ENCODE assay signal across 16 cellular contexts in genomic region chr15:26697913-26698312, GRCh38.
"Had no signal": no experiment of that assay in that cellular context is flagged by ENCODE, and none has a peak within 500 bp of the region (broad histone marks: within the 10 kb centered on the region; RNA-seq: fewer than 3 reads in every experiment).

No MANE protein-coding gene starts in this region.

- H3K27ac ChIP-seq: esophagus squamous epithelium, parathyroid adenoma, sigmoid colon, thoracic aorta, upper lobe of left lung, VCaP had no signal

- H3K4me3 ChIP-seq: esophagus squamous epithelium, sigmoid colon, thoracic aorta, upper lobe of left lung had no signal

- H3K9me3 ChIP-seq: esophagus squamous epithelium, thoracic aorta had no signal

- H3K4me1 ChIP-seq: esophagus squamous epithelium, parathyroid adenoma, sigmoid colon, upper lobe of left lung had no signal

- ATAC-seq: effector memory CD8-positive, alpha-beta T cell; left ventricle myocardium superior; stimulated activated naive B cell treated with anti-CD40 and anti-IgM and Interleukin-4, amounts not matched to agents 10 μg/mL and 1 μg/mL and 100 μg/mL, for 72 hours had no signal

- H3K36me3 ChIP-seq: esophagus squamous epithelium, sigmoid colon, thoracic aorta, upper lobe of left lung had no signal

- H3K27me3 ChIP-seq: esophagus squamous epithelium, sigmoid colon, upper lobe of left lung had no signal

- DNase-seq: activated CD4-positive, alpha-beta T cell treated with anti-CD3 and anti-CD28 coated beads, Interleukin-2, amount 50 U/mL, for 1 hour; activated CD4-positive, CD25-positive, alpha-beta regulatory T cell treated with anti-CD3 and anti-CD28 coated beads, Interleukin-2, amount 50 U/mL, for 72 hours; activated CD8-positive, alpha-beta memory T cell treated with anti-CD3 and anti-CD28 coated beads, Interleukin-2, amount 50 U/mL, for 4 hours; activated effector memory CD4-positive, alpha-beta T cell treated with Interleukin-2 at 50 U/mL for 16 hours; activated T-cell treated with anti-CD3 and anti-CD28 coated beads, Interleukin-2, amount 50 U/mL, for 48 hours; effector memory CD8-positive, alpha-beta T cell; esophagus squamous epithelium; immature natural killer cell; kidney glomerular epithelial cell; left ventricle myocardium superior; sigmoid colon; stimulated activated naive B cell treated with anti-CD40 and anti-IgM and Interleukin-4, amounts not matched to agents 10 μg/mL and 1 μg/mL and 100 μg/mL, for 72 hours; upper lobe of left lung had no signal
